Comparison of ENCODE assay signal across 2 cellular contexts in genomic region chr13:50730496-50731171, GRCh38.
TF ChIP-seq lines count a peak whose summit lies in the region.

No MANE protein-coding gene starts in this region.

TF ChIP-seq in IMR-90, 13 proteins besides CTCF, POLR2A, EP300 and RAD21:
- TF ChIP-seq ELK1 (IDR thresholded peaks at IDR 0.05; ENCODE audit: borderline replicate concordance, low read depth, low read length) (no peak), USF2 (IDR thresholded peaks at IDR 0.05; ENCODE audit: low read depth, low read length) (no peak), CHD1 (IDR thresholded peaks at IDR 0.05; ENCODE audit: low read depth, low read length) (no peak), MXI1 (IDR thresholded peaks at IDR 0.05; ENCODE audit: borderline replicate concordance, low read depth, low read length) (no peak), BHLHE40 (IDR thresholded peaks at IDR 0.05; ENCODE audit: low read depth, low read length) (no peak), RCOR1 (IDR thresholded peaks at IDR 0.05; ENCODE audit: insufficient replicate concordance, low read length) (no peak), MAFK (IDR thresholded peaks at IDR 0.05; ENCODE audit: low read depth, low read length) (no peak), RFX5 (IDR thresholded peaks at IDR 0.05; ENCODE audit: low read depth, low read length) (no peak), SMC3 (IDR thresholded peaks at IDR 0.05; ENCODE audit: low read depth, low read length) (no peak), FOS (IDR thresholded peaks at IDR 0.05; ENCODE audit: low read depth, low read length) (no peak), MAZ (IDR thresholded peaks at IDR 0.05; ENCODE audit: borderline replicate concordance, low read depth, low read length) (no peak), CEBPB (IDR thresholded peaks at IDR 0.05; ENCODE audit: low read depth, low read length) (no peak), NFE2L2 (IDR thresholded peaks at IDR 0.05; ENCODE audit: low read depth, low read length) (no peak)

TF ChIP-seq in WTC11, 78 proteins besides CTCF, POLR2A, EP300 and RAD21:
- no peak for TF ChIP-seq RELA (CRISPR knock-in tag; IDR thresholded peaks at IDR 0.05; ENCODE audit: borderline replicate concordance)
- no peak for TF ChIP-seq EMX1 (CRISPR knock-in tag; IDR thresholded peaks at IDR 0.05)
- no peak for TF ChIP-seq SOX15 (CRISPR knock-in tag; IDR thresholded peaks at IDR 0.05)
- TF ChIP-seq ELF4 (CRISPR knock-in tag; IDR thresholded peaks at IDR 0.05; ENCODE audit: low read depth) = no peak
- no peak for TF ChIP-seq GTF2I (CRISPR knock-in tag; conservative IDR thresholded peaks at IDR 0.05)
- TF ChIP-seq ZNF425 (CRISPR knock-in tag; conservative IDR thresholded peaks at IDR 0.05) = no peak
- no peak for TF ChIP-seq FOXP1 (CRISPR knock-in tag; IDR thresholded peaks at IDR 0.05; ENCODE audit: borderline replicate concordance)
- TF ChIP-seq ZNF671 (CRISPR knock-in tag; IDR thresholded peaks at IDR 0.05) = no peak
- TF ChIP-seq ATF2 (CRISPR knock-in tag; IDR thresholded peaks at IDR 0.05; ENCODE audit: borderline replicate concordance, low read depth) = no peak
- no peak for TF ChIP-seq KAT7 (CRISPR knock-in tag; IDR thresholded peaks at IDR 0.05; ENCODE audit: borderline replicate concordance)
- no peak for TF ChIP-seq ZNF532 (CRISPR knock-in tag; IDR thresholded peaks at IDR 0.05; ENCODE audit: borderline replicate concordance)
- no peak for TF ChIP-seq NR3C1 (CRISPR knock-in tag; conservative IDR thresholded peaks at IDR 0.05; ENCODE audit: low read depth)
- no peak for TF ChIP-seq ZNF317 (CRISPR knock-in tag; IDR thresholded peaks at IDR 0.05; ENCODE audit: borderline replicate concordance, low read depth)
- TF ChIP-seq CREM (CRISPR knock-in tag; IDR thresholded peaks at IDR 0.05) = no peak
- TF ChIP-seq CBFB (CRISPR knock-in tag; IDR thresholded peaks at IDR 0.05; ENCODE audit: low read depth) = no peak
- TF ChIP-seq SMAD4 (CRISPR knock-in tag; IDR thresholded peaks at IDR 0.05) = no peak
- no peak for TF ChIP-seq NFYB (CRISPR knock-in tag; conservative IDR thresholded peaks at IDR 0.05; ENCODE audit: low read depth)
- TF ChIP-seq SP1 (CRISPR knock-in tag; conservative IDR thresholded peaks at IDR 0.05) = no peak
- no peak for TF ChIP-seq GRHL2 (CRISPR knock-in tag; IDR thresholded peaks at IDR 0.05; ENCODE audit: insufficient replicate concordance, severe bottlenecking)
